Comparison of ENCODE assay signal across 8 cellular contexts in the genomic region with DNA sequence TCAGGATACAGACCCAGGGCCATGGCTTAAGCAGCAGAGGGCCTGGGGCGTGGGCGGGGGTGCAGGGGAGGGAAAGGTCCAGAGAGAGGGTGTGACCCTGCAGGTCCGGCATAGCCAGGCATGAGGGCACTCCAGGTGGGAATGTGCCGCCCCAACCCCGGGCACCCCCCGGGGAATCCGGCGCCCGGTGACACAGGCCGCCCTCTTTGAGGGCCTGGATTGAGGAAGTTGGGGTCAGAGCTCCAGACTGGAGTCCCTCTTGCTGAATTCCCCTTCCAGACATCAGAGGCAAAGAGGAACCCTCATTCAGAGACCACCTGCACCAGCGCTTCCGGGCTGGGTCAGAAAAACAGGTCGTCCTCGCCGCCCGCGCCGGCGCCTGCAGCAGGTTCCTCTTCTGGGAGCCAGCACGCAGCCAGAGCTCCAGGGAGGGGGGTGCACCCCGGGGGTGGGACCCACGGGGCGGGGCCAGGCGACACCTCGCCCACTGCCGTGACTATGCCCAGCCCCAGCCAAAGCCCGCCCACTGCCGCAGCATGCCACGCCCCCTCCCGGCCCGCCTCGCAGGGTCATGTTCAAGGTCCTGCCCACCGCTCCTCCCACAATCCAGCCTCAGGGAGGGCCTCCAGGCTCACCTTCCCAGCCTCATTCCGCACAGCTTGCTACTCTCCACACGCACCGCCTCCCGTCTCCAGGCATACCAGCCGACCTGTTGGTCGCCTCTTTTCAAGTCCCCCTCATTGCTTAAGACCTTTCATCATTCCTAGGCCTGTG.
A peak's percentile ranks its signal among the peaks of the same experiment; 100 is the strongest.
DNase-seq lines count a peak whose midpoint lies in the region; ATAC-seq, FAIRE-seq and TF ChIP-seq lines count a peak whose summit lies in the region.

No MANE protein-coding gene starts in this region.

- CTCF ChIA-PET in HepG2 (lab: Yijun Ruan, JAX; ENCODE audit: low intra/inter-chr PET ratio, low total read pairs): no interaction called here

- in situ Hi-C loops in HepG2 (cut with HindIII; ENCODE audit: extremely low pct_ligation_motif_present, low pct_unique_long_range_greater_than_20kb): no loop called here

- no peaks in the 10 kb centered on the region for H3K9me2 ChIP-seq in GM23338 (ENCODE audit: insufficient read depth)

- no peak overlapping the region for H3K27ac ChIP-seq in GM23338 (ENCODE audit: low read depth)
- H3K27ac ChIP-seq in HepG2 (ENCODE audit: extremely low read length, insufficient read depth, low read length): no peak overlapping the region

- H3K27me3 Mint-ChIP-seq in GM23338 (ENCODE audit: insufficient read depth, low read depth, poor library complexity) (peaks cover 14% of the 10 kb centered on the region), chondrocyte (ENCODE audit: low read depth) (peaks cover 8% of the 10 kb centered on the region)

- no peaks in the 10 kb centered on the region for H4K20me1 ChIP-seq in GM23338 (replicated peaks; ENCODE audit: insufficient read depth)
- no peaks in the 10 kb centered on the region for H4K20me1 ChIP-seq in HepG2 (ENCODE audit: insufficient read depth, low read length)

- H3K4me2 ChIP-seq in GM23338 (peak overlapping the region; percentile 77), HepG2 (ENCODE audit: low read depth, low read length) (peak overlapping the region; percentile 53)

- DNase-seq in ELF-1 (ENCODE audit: low read depth, low spot score) (peak; percentile 91), GM23338 (ENCODE audit: low spot score) (peak; percentile 96), NB4 (ENCODE audit: low read depth) (peak; percentile 98), chondrocyte (ENCODE audit: low spot score) (peak; percentile 74), HepG2 (ENCODE audit: low spot score) (peak; percentile 79), cortex of kidney (lab: John Stamatoyannopoulos, UW) (no peak)
- peak; percentile 14 for DNase-seq in activated CD4-positive, CD25-positive, alpha-beta regulatory T cell treated with anti-CD3 and anti-CD28 coated beads, Interleukin-2, amount 50 U/mL, for 16 hours (ENCODE audit: low read depth, low spot score)
- DNase-seq in stimulated activated CD4-positive, alpha-beta T cell treated with anti-CD3 and anti-CD28 coated beads, Interleukin-4, amount 100 ng/mL, for 1 hour: peak; percentile 80

- H3K36me3 ChIP-seq in GM23338 (ENCODE audit: insufficient read depth) (no peaks in the 10 kb centered on the region), HepG2 (replicated peaks in 1 of 2; ENCODE audit: control insufficient read depth in 1 of 2, insufficient read depth in 2 of 2, low read length in 2 of 2) (no peaks in the 10 kb centered on the region)

- H3K27me3 ChIP-seq in GM23338 (ENCODE audit: insufficient read depth) (no peaks in the 10 kb centered on the region), HepG2 (ENCODE audit: control insufficient read depth in 1 of 2, insufficient read depth in 2 of 2, low read length in 2 of 2) (peaks cover 3 to 18% of the 10 kb centered on the region in 2 experiments; a peak in 3 of 5 replicates)

- H3K4me3 Mint-ChIP-seq in GM23338: peak overlapping the region; percentile 57
- peak overlapping the region; percentile 53 for H3K4me3 Mint-ChIP-seq in chondrocyte (ENCODE audit: unreplicated experiment)

- H3K4me1 ChIP-seq in GM23338 (ENCODE audit: insufficient read depth) (peaks cover 13% of the 10 kb centered on the region), HepG2 (ENCODE audit: insufficient read depth, low read length) (peaks cover 71% of the 10 kb centered on the region)

- H3K4me3 ChIP-seq in GM23338 (peak overlapping the region; percentile 44), NB4 (ENCODE audit: low read depth, low read length) (peak overlapping the region; percentile 13), HepG2 (replicated peaks in 1 of 3; ENCODE audit: insufficient read depth in 1 of 3, low read depth in 2 of 3, low read length in 3 of 3) (peak overlapping the region in 1 of 3 experiments; percentile 18; a peak in 1 of 6 replicates)

- peak overlapping the region; percentile 89 for H2AFZ ChIP-seq in GM23338
- H2AFZ ChIP-seq in HepG2 (ENCODE audit: low read length): no peak overlapping the region

- H3F3A ChIP-seq in GM23338 (replicated peaks; ENCODE audit: low read depth): no peaks in the 10 kb centered on the region

- peak; percentile 90 for ATAC-seq in GM23338
- peak; percentile 80 for ATAC-seq in HepG2

- H3K79me2 ChIP-seq in GM23338 (replicated peaks; ENCODE audit: insufficient read depth) (no peaks in the 10 kb centered on the region), HepG2 (ENCODE audit: insufficient read depth, low read length) (no peaks in the 10 kb centered on the region)

- no peaks in the 10 kb centered on the region for H3K9me3 ChIP-seq in HepG2 (ENCODE audit: low read length)

- H3K9me3 Mint-ChIP-seq in GM23338: no peaks in the 10 kb centered on the region
- no peaks in the 10 kb centered on the region for H3K9me3 Mint-ChIP-seq in chondrocyte (ENCODE audit: low read depth)

- TF ChIP-seq CTCF in GM23338 (conservative IDR thresholded peaks at IDR 0.05; ENCODE audit: low read depth in 2 of 2): no peak
- TF ChIP-seq CTCF in NB4 (IDR thresholded peaks at IDR 0.05; ENCODE audit: low read depth, low read length): no peak
- TF ChIP-seq CTCF in chondrocyte (IDR thresholded peaks at IDR 0.05): no peak
- peak; percentile 20; the same call in 1 of the 2 replicates for TF ChIP-seq CTCF in HepG2 (CRISPR knock-in tag; IDR thresholded peaks at IDR 0.05)

- FAIRE-seq in HepG2 (lab: Jason Lieb, UNC): peak; percentile 72

- peak in 1 of 2 experiments; percentile 23; a peak in 1 of 4 replicates for TF ChIP-seq EP300 in HepG2 (IDR thresholded peaks at IDR 0.05; ENCODE audit: low read depth in 2 of 2, low read length in 2 of 2)
- TF ChIP-seq EP300 in HepG2 (CRISPR knock-in tag; IDR thresholded peaks at IDR 0.05; ENCODE audit: borderline replicate concordance): no peak

- no peak overlapping the region for H3K27ac Mint-ChIP-seq in GM23338
- H3K27ac Mint-ChIP-seq in chondrocyte (ENCODE audit: unreplicated experiment): peak overlapping the region; percentile 59

- H3K4me1 Mint-ChIP-seq in GM23338: peaks cover 31% of the 10 kb centered on the region
- peaks cover 4% of the 10 kb centered on the region for H3K4me1 Mint-ChIP-seq in chondrocyte (ENCODE audit: low read depth)

- no peak for TF ChIP-seq POLR2A in NB4 (IDR thresholded peaks at IDR 0.05; ENCODE audit: extremely low read depth, insufficient read length)
- TF ChIP-seq POLR2A in HepG2 (IDR thresholded peaks at IDR 0.05; ENCODE audit: insufficient read depth in 1 of 2, low read depth in 2 of 2, low read length in 2 of 2): no peak

- POLR2A ChIA-PET in HepG2 (lab: Yijun Ruan, JAX): interaction anchor here (0.8 to 2.5 kb wide), 11 partner anchors 10 to 98 kb away, joined by 3 to 37 read pairs (median 5); partner anchors contain the start of gene ID2

- intact Hi-C loops in HepG2 (cut with micrococcal nuclease; ENCODE audit: unreplicated experiment): no loop called here

- no TSS peak for BruUV-seq in HepG2 (replicated peaks; lab: Mats Ljungman, UMichigan)

- H3K36me3 Mint-ChIP-seq in GM23338 (ENCODE audit: low read depth) (no peaks in the 10 kb centered on the region), chondrocyte (ENCODE audit: low read depth) (no peaks in the 10 kb centered on the region)

- TF ChIP-seq RAD21 in HepG2 (CRISPR knock-in tag; IDR thresholded peaks at IDR 0.05): no peak

- no peak overlapping the region for H3K9ac ChIP-seq in HepG2 (ENCODE audit: insufficient read depth, low read depth, low read length)

- WGBS in HepG2 (ENCODE audit: low lambda C conversion rate): 49% methylated on average over 39 of the region's 39 CpGs

TF ChIP-seq in GM23338, 12 proteins besides CTCF, POLR2A, EP300 and RAD21:
- TF ChIP-seq POLR2AphosphoS5 (IDR thresholded peaks at IDR 0.05; ENCODE audit: low read depth) (peak; percentile 87), EZH2 (IDR thresholded peaks at IDR 0.05; ENCODE audit: low read depth, unreplicated experiment) (no peak)

TF ChIP-seq in HepG2, 621 proteins besides CTCF, POLR2A, EP300 and RAD21 (continues in another document):
- TF ChIP-seq ZSCAN22 (CRISPR knock-in tag; IDR thresholded peaks at IDR 0.05): no peak
- TF ChIP-seq NR2F6 (IDR thresholded peaks at IDR 0.05): peak; percentile 34; the same call in 1 of the 2 replicates
- peak; percentile 91 for TF ChIP-seq NR2F6 (CRISPR knock-in tag; IDR thresholded peaks at IDR 0.05)
- TF ChIP-seq MBNL3 (CRISPR knock-in tag; conservative IDR thresholded peaks at IDR 0.05): no peak
- no peak for TF ChIP-seq JARID2 (CRISPR knock-in tag; IDR thresholded peaks at IDR 0.05; ENCODE audit: insufficient replicate concordance)
- TF ChIP-seq AKAP8 (CRISPR knock-in tag; IDR thresholded peaks at IDR 0.05): no peak
- TF ChIP-seq PHF5A (CRISPR knock-in tag; IDR thresholded peaks at IDR 0.05; ENCODE audit: low read depth, unreplicated experiment): no peak
- no peak for TF ChIP-seq JUNB (CRISPR knock-in tag; IDR thresholded peaks at IDR 0.05; ENCODE audit: borderline replicate concordance)
- TF ChIP-seq NFRKB (IDR thresholded peaks at IDR 0.05): no peak
- TF ChIP-seq NR0B2 (CRISPR knock-in tag; IDR thresholded peaks at IDR 0.05): no peak
- TF ChIP-seq CREM (IDR thresholded peaks at IDR 0.05): no peak
- TF ChIP-seq CREM (CRISPR knock-in tag; IDR thresholded peaks at IDR 0.05): no peak
- TF ChIP-seq ZNF639 (CRISPR knock-in tag; conservative IDR thresholded peaks at IDR 0.05): no peak
- no peak for TF ChIP-seq ZNF556 (CRISPR knock-in tag; IDR thresholded peaks at IDR 0.05; ENCODE audit: borderline replicate concordance)
- TF ChIP-seq SPEN (CRISPR knock-in tag; IDR thresholded peaks at IDR 0.05; ENCODE audit: low read depth): no peak
- TF ChIP-seq ZNF777 (CRISPR knock-in tag; IDR thresholded peaks at IDR 0.05): no peak
